24 cellular contexts compared by ENCODE assay signal in the genomic region with DNA sequence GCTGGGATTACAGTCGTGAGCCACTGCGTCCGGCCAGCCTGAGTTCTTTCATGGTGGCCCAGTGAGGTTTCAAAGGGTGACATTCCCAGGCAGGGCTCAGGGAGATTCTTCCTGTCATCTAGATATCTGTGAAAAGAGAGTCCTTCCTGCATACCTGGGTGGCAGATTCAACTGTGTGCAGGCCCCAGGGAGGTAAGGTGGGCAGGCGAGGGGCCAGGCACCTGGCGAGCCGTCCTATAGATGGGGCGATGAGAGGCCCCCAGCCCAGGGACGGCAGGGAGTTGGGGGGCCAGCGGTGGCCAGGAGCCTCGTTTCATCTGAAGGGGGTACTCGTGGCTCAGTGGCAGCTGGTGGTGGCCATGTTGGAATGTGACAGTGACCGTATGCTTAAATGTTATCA. TPM values are rescaled to one million over a fixed set of nuclear protein-coding genes. Genes with fewer than 3 reads are reported as not detected.
DNase-seq lines count a peak whose midpoint lies in the region; ATAC-seq, FAIRE-seq and TF ChIP-seq lines count a peak whose summit lies in the region.
"Had no signal": no experiment of that assay in that cellular context is flagged by ENCODE, and none has a peak within 500 bp of the region (broad histone marks: within the 10 kb centered on the region; RNA-seq: fewer than 3 reads in every experiment).

No MANE protein-coding gene starts in this region.

- H3K27me3 ChIP-seq in HepG2 (ENCODE audit: control insufficient read depth in 1 of 2, insufficient read depth in 2 of 2, low read length in 2 of 2) (no peaks in the 10 kb centered on the region), right lobe of liver (no peaks in the 10 kb centered on the region), spleen (replicated peaks in 1 of 7) (no peaks in the 10 kb centered on the region), WERI-Rb-1 (ENCODE audit: insufficient read depth, low read depth, severe bottlenecking) (no peaks in the 10 kb centered on the region)
- H3K27me3 ChIP-seq: BLaER1 treated with 17β-estradiol and CSF1 and Interleukin-3, amounts not matched to agents 10 nM and 100 nM had no signal

- TF ChIP-seq CTCF in HepG2 (CRISPR knock-in tag; IDR thresholded peaks at IDR 0.05) = no peak
- no peak for TF ChIP-seq CTCF in right lobe of liver (IDR thresholded peaks at IDR 0.05)
- no peak for TF ChIP-seq CTCF in spleen (IDR thresholded peaks at IDR 0.05 in 8 of 11, conservative IDR thresholded peaks at IDR 0.05 in 3 of 11)
- no peak for TF ChIP-seq CTCF in WERI-Rb-1 (IDR thresholded peaks at IDR 0.05; ENCODE audit: low read depth, low read length)

- TF ChIP-seq RAD21 in HepG2 (CRISPR knock-in tag; IDR thresholded peaks at IDR 0.05) = no peak

- no peak for ATAC-seq in activated T-cell treated with anti-CD3 and anti-CD28 coated beads, Interleukin-2, amount 50 U/mL, for 4 hours
- no peak for ATAC-seq in HepG2
- no peak for ATAC-seq in right lobe of liver

- POLR2A ChIA-PET in HepG2 (lab: Yijun Ruan, JAX) = no interaction called here

- no peak for FAIRE-seq in HepG2 (lab: Jason Lieb, UNC)
- FAIRE-seq: GM12891 had no signal

- no peak for TF ChIP-seq EP300 in HepG2 (IDR thresholded peaks at IDR 0.05; ENCODE audit: low read depth in 2 of 2, low read length in 2 of 2)
- no peak for TF ChIP-seq EP300 in HepG2 (CRISPR knock-in tag; IDR thresholded peaks at IDR 0.05; ENCODE audit: borderline replicate concordance)

- peaks cover 3% of the 10 kb centered on the region; the same call in 1 of the 2 replicates for H3K4me1 ChIP-seq in HepG2 (ENCODE audit: insufficient read depth, low read length)
- H3K4me1 ChIP-seq in right lobe of liver = no peaks in the 10 kb centered on the region
- peaks cover 0 to 4% (median 2%) of the 10 kb centered on the region in 6 donors for H3K4me1 ChIP-seq in spleen
- H3K4me1 ChIP-seq: Caco-2 had no signal

- H2AFZ ChIP-seq in HepG2 (ENCODE audit: low read length) = no peak overlapping the region

- H3K36me3 ChIP-seq in HepG2 (replicated peaks in 1 of 2; ENCODE audit: control insufficient read depth in 1 of 2, insufficient read depth in 2 of 2, low read length in 2 of 2) (peaks cover 9 to 42% of the 10 kb centered on the region in 2 experiments), right lobe of liver (peaks cover 0 to 15% (median 1%) of the 10 kb centered on the region in 4 donors), spleen (peaks cover 4 to 76% (median 54%) of the 10 kb centered on the region in 6 donors), WERI-Rb-1 (peaks cover 36% of the 10 kb centered on the region)

- CTCF ChIA-PET in HepG2 (lab: Yijun Ruan, JAX; ENCODE audit: low intra/inter-chr PET ratio, low total read pairs) = no interaction called here

- H3K9me3 ChIP-seq in HepG2 (ENCODE audit: low read length) = no peaks in the 10 kb centered on the region
- H3K9me3 ChIP-seq in right lobe of liver = no peaks in the 10 kb centered on the region
- H3K9me3 ChIP-seq in spleen = no peaks in the 10 kb centered on the region
- no peaks in the 10 kb centered on the region for H3K9me3 ChIP-seq in WERI-Rb-1 (ENCODE audit: severe bottlenecking)
- H3K9me3 ChIP-seq: BLaER1 treated with 17β-estradiol and CSF1 and Interleukin-3, amounts not matched to agents 10 nM and 100 nM; Caco-2 had no signal

- WGBS in HepG2 (ENCODE audit: low lambda C conversion rate) = 97% methylated on average over 12 of the region's 12 CpGs
- WGBS in right lobe of liver (ENCODE audit: insufficient coverage, low coverage, low lambda C conversion rate, missing lambda C conversion rate) = 96% methylated on average over 5 of the region's 12 CpGs
- 89 to 96% (median 94%) methylated on average over 10 to 12 of the region's 12 CpGs for WGBS in spleen, 5 donors

- no peak overlapping the region for H3K4me2 ChIP-seq in HepG2 (ENCODE audit: low read depth, low read length)
- H3K4me2 ChIP-seq: BLaER1 treated with 17β-estradiol and CSF1 and Interleukin-3, amounts not matched to agents 10 nM and 100 nM had no signal

- no TSS peak for BruUV-seq in HepG2 (replicated peaks; lab: Mats Ljungman, UMichigan)

- H3K79me2 ChIP-seq in HepG2 (ENCODE audit: insufficient read depth, low read length) = no peaks in the 10 kb centered on the region

- H3K27me3 Mint-ChIP-seq in activated T-cell treated with anti-CD3 and anti-CD28 coated beads, Interleukin-2, amount 50 U/mL, for 4 hours (ENCODE audit: low read depth) = no peaks in the 10 kb centered on the region
- H3K27me3 Mint-ChIP-seq: CD4-positive, alpha-beta memory T cell had no signal

- no peak overlapping the region for H3K27ac ChIP-seq in HepG2 (ENCODE audit: extremely low read length, insufficient read depth, low read length)
- H3K27ac ChIP-seq in right lobe of liver = no peak overlapping the region
- no peak overlapping the region for H3K27ac ChIP-seq in spleen
- H3K27ac ChIP-seq in WERI-Rb-1 = no peak overlapping the region
- H3K27ac ChIP-seq: 22Rv1; BLaER1 treated with 17β-estradiol and CSF1 and Interleukin-3, amounts not matched to agents 10 nM and 100 nM had no signal

- no peaks in the 10 kb centered on the region for H3K9me3 Mint-ChIP-seq in activated T-cell treated with anti-CD3 and anti-CD28 coated beads, Interleukin-2, amount 50 U/mL, for 4 hours
- H3K9me3 Mint-ChIP-seq: CD4-positive, alpha-beta memory T cell; H9; HFFc6 had no signal

- H3K36me3 Mint-ChIP-seq in activated T-cell treated with anti-CD3 and anti-CD28 coated beads, Interleukin-2, amount 50 U/mL, for 4 hours (ENCODE audit: insufficient read depth) = peaks cover 29% of the 10 kb centered on the region

- no peak overlapping the region for H3K4me3 Mint-ChIP-seq in activated T-cell treated with anti-CD3 and anti-CD28 coated beads, Interleukin-2, amount 50 U/mL, for 4 hours
- H3K4me3 Mint-ChIP-seq: CD4-positive, alpha-beta memory T cell; H9; HFFc6 had no signal

- no peak for TF ChIP-seq POLR2A in HepG2 (IDR thresholded peaks at IDR 0.05; ENCODE audit: insufficient read depth in 1 of 2, low read depth in 2 of 2, low read length in 2 of 2)
- no peak for TF ChIP-seq POLR2A in right lobe of liver (IDR thresholded peaks at IDR 0.05)
- TF ChIP-seq POLR2A in spleen (IDR thresholded peaks at IDR 0.05) = no peak

- no peak overlapping the region for H3K9ac ChIP-seq in HepG2 (ENCODE audit: insufficient read depth, low read depth, low read length)
- H3K9ac ChIP-seq: BLaER1 treated with 17β-estradiol and CSF1 and Interleukin-3, amounts not matched to agents 10 nM and 100 nM had no signal

- intact Hi-C loops in HepG2 (cut with micrococcal nuclease; ENCODE audit: unreplicated experiment) (no loop called here), right lobe of liver (cut with DNase I) (loop anchor here in 1 of 2 donors (10.0 kb wide), 1 partner anchor 88 kb away; no protein-coding TSS in a partner anchor), spleen (cut with DNase I; ENCODE audit: low total_unique reads) (no loop called here)

- H3K4me3 ChIP-seq in HepG2 (replicated peaks in 1 of 3; ENCODE audit: insufficient read depth in 1 of 3, low read depth in 2 of 3, low read length in 3 of 3) (no peak overlapping the region), right lobe of liver (no peak overlapping the region), spleen (no peak overlapping the region), WERI-Rb-1 (ENCODE audit: low read depth, low read length) (no peak overlapping the region)
- H3K4me3 ChIP-seq: BLaER1 treated with 17β-estradiol and CSF1 and Interleukin-3, amounts not matched to agents 10 nM and 100 nM had no signal

- H3K4me1 Mint-ChIP-seq in activated T-cell treated with anti-CD3 and anti-CD28 coated beads, Interleukin-2, amount 50 U/mL, for 4 hours (ENCODE audit: low read depth) = peaks cover 3% of the 10 kb centered on the region

- peak; percentile 7 for DNase-seq in activated T-cell treated with anti-CD3 and anti-CD28 coated beads, Interleukin-2, amount 50 U/mL, for 1 hour
- DNase-seq in activated T-cell treated with anti-CD3 and anti-CD28 coated beads, Interleukin-2, amount 50 U/mL, for 4 hours = no peak
- DNase-seq in HepG2 (ENCODE audit: low spot score) (no peak), right lobe of liver (no peak), spleen (peak; percentile 69), WERI-Rb-1 (no peak), SKM-1 treated with dmso at 0.1 percent for 144 hours (lab: John Stamatoyannopoulos, UW; ENCODE audit: unreplicated experiment) (no peak)
- no peak for DNase-seq in stimulated activated CD4-positive, alpha-beta T cell treated with anti-CD3 and anti-CD28 coated beads, Interleukin-2, amount 100 ng/mL, for 24 hours
- DNase-seq: CD4-positive, alpha-beta memory T cell; DMS 273 treated with DMSO at 0.1 percent for 48 hours; HFFc6; KBM-7; MM.1S; NCI-H1048; NCI-H1436; NCI-H1930; NCI-H2227 treated with DMSO at 0.1 percent for 48 hours; NCI-H510A; NK-92 treated with Interleukin-12 subunit alpha and Interleukin-12 subunit beta, amount 100 ng/mL, for 24 hours had no signal

- in situ Hi-C loops in HepG2 (cut with HindIII; ENCODE audit: extremely low pct_ligation_motif_present, low pct_unique_long_range_greater_than_20kb) = no loop called here

- no peaks in the 10 kb centered on the region for H4K20me1 ChIP-seq in HepG2 (ENCODE audit: insufficient read depth, low read length)

RNA-seq across cellular contexts. Expression of a gene that starts 7.1 kb away (rescaled TPM):
- 10 to 100 TPM; 53.3 to 57.2 (median 56.9) TPM for total RNA-seq in activated T-cell treated with anti-CD3 and anti-CD28 coated beads, Interleukin-2, amount 50 U/mL, for 4 hours
- total RNA-seq in HepG2 (2016; rRNA removed; fragmentation: Illumina TruSeq; extraction: Trizol) (5.0 and 8.4 TPM in 2 replicates), right lobe of liver (10 to 100 TPM; 10.9 to 16.3 (median 13.3) TPM), spleen (10 to 100 TPM; 41.1 to 70.2 (median 48.3) TPM)
- total RNA-seq in HepG2 (2016; cell fraction: cytosol; rRNA removed; fragmentation: Illumina TruSeq; extraction: Trizol; ENCODE audit: low read depth) = 4.7 TPM in 2 replicates
- total RNA-seq in HepG2 (2016; cell fraction: insoluble cytoplasmic fraction; rRNA removed; fragmentation: Illumina TruSeq; extraction: Trizol) = 3.7 and 7.0 TPM in 2 replicates
- 6.0 and 6.1 TPM in 2 replicates for total RNA-seq in HepG2 (2016; cell fraction: membrane; rRNA removed; fragmentation: Illumina TruSeq; extraction: Trizol)
- 13.3 and 16.0 TPM in 2 replicates for total RNA-seq in HepG2 (2016; cell fraction: nucleus; rRNA removed; fragmentation: Illumina TruSeq; extraction: Trizol)
- polyA plus RNA-seq in HepG2 (2011; rRNA removed) (4.2 and 4.9 TPM in 2 replicates), spleen (10 to 100 TPM; 11.8 to 20.8 (median 17.5) TPM)
- polyA plus RNA-seq in HepG2 (2011; cell fraction: cytosol; rRNA removed) = 2.4 and 3.4 TPM in 2 replicates
- polyA plus RNA-seq in HepG2 (2011; cell fraction: nucleus; rRNA removed) = 23.5 and 23.6 TPM in 2 replicates
- polyA plus RNA-seq in HepG2 (2012) = 16.1 and 16.9 TPM in 2 replicates
- 1.1 TPM in 2 replicates for polyA plus RNA-seq in HepG2 (2016; cell fraction: cytosol; fragmentation: Illumina TruSeq; extraction: Trizol; ENCODE audit: low read depth)
- polyA plus RNA-seq in HepG2 (2016; cell fraction: insoluble cytoplasmic fraction; fragmentation: Illumina TruSeq; extraction: Trizol; ENCODE audit: low read depth) = 11.0 and 15.9 TPM in 2 replicates
- 2.6 and 2.7 TPM in 2 replicates for polyA plus RNA-seq in HepG2 (2016; cell fraction: membrane; fragmentation: Illumina TruSeq; extraction: Trizol; ENCODE audit: low read depth)
- 43.2 and 47.1 TPM in 2 replicates for polyA plus RNA-seq in HepG2 (2016; cell fraction: nucleus; fragmentation: Illumina TruSeq; extraction: Trizol; ENCODE audit: insufficient read depth, low read depth)
- polyA minus RNA-seq in HepG2 (2011; rRNA and poly(A)+ RNA removed; ENCODE audit: low replicate concordance) = 7.5 and 11.1 TPM in 2 replicates
- polyA minus RNA-seq in HepG2 (2011; cell fraction: cytosol; rRNA and poly(A)+ RNA removed) = 7.5 and 8.3 TPM in 2 replicates
- polyA minus RNA-seq in HepG2 (2011; cell fraction: nucleus; rRNA and poly(A)+ RNA removed) = 16.2 and 18.8 TPM in 2 replicates

RNA-seq across cellular contexts. Expression of a gene that starts 13.6 kb away (rescaled TPM):
- 100 to 1,000 TPM; 132 to 157 (median 155) TPM for total RNA-seq in activated T-cell treated with anti-CD3 and anti-CD28 coated beads, Interleukin-2, amount 50 U/mL, for 4 hours
- 23.5 and 24.7 TPM in 2 replicates for total RNA-seq in HepG2 (2016; rRNA removed; fragmentation: Illumina TruSeq; extraction: Trizol)
- 6.6 and 7.1 TPM in 2 replicates for total RNA-seq in HepG2 (2016; cell fraction: cytosol; rRNA removed; fragmentation: Illumina TruSeq; extraction: Trizol; ENCODE audit: low read depth)
- 21.9 and 25.6 TPM in 2 replicates for total RNA-seq in HepG2 (2016; cell fraction: insoluble cytoplasmic fraction; rRNA removed; fragmentation: Illumina TruSeq; extraction: Trizol)
- total RNA-seq in HepG2 (2016; cell fraction: membrane; rRNA removed; fragmentation: Illumina TruSeq; extraction: Trizol) = 11.7 and 15.8 TPM in 2 replicates
- total RNA-seq in HepG2 (2016; cell fraction: nucleus; rRNA removed; fragmentation: Illumina TruSeq; extraction: Trizol) = 22.3 and 22.5 TPM in 2 replicates
- polyA plus RNA-seq in HepG2 (2011; rRNA removed) = 19.2 and 28.3 TPM in 2 replicates
- 18.9 and 22.1 TPM in 2 replicates for polyA plus RNA-seq in HepG2 (2011; cell fraction: cytosol; rRNA removed)
- 51.5 and 61.7 TPM in 2 replicates for polyA plus RNA-seq in HepG2 (2011; cell fraction: nucleus; rRNA removed)
- 16.6 and 23.7 TPM in 2 replicates for polyA plus RNA-seq in HepG2 (2012)
- 6.6 and 8.0 TPM in 2 replicates for polyA plus RNA-seq in HepG2 (2016; cell fraction: cytosol; fragmentation: Illumina TruSeq; extraction: Trizol; ENCODE audit: low read depth)
- 37.8 and 38.4 TPM in 2 replicates for polyA plus RNA-seq in HepG2 (2016; cell fraction: insoluble cytoplasmic fraction; fragmentation: Illumina TruSeq; extraction: Trizol; ENCODE audit: low read depth)
- polyA plus RNA-seq in HepG2 (2016; cell fraction: membrane; fragmentation: Illumina TruSeq; extraction: Trizol; ENCODE audit: low read depth) = 14.2 and 18.7 TPM in 2 replicates
- 70.5 and 72.7 TPM in 2 replicates for polyA plus RNA-seq in HepG2 (2016; cell fraction: nucleus; fragmentation: Illumina TruSeq; extraction: Trizol; ENCODE audit: insufficient read depth, low read depth)
- 26.1 and 71.1 TPM in 2 replicates for polyA minus RNA-seq in HepG2 (2011; rRNA and poly(A)+ RNA removed; ENCODE audit: low replicate concordance)
- 10.4 and 12.3 TPM in 2 replicates for polyA minus RNA-seq in HepG2 (2011; cell fraction: cytosol; rRNA and poly(A)+ RNA removed)
- polyA minus RNA-seq in HepG2 (2011; cell fraction: nucleus; rRNA and poly(A)+ RNA removed) = 31.2 and 34.2 TPM in 2 replicates
- 10 to 100 TPM; 14.7 to 23.1 (median 17.7) TPM for total RNA-seq in right lobe of liver
- total RNA-seq in spleen = 10 to 100 TPM; 16.0 to 42.7 (median 23.3) TPM
- polyA plus RNA-seq in spleen = 10 to 100 TPM; 30.0 to 46.5 (median 41.3) TPM

RNA-seq across cellular contexts. Expression of a gene that starts 48.2 kb away (rescaled TPM):
- 10 to 100 TPM; 16.3 to 17.9 (median 16.7) TPM for total RNA-seq in activated T-cell treated with anti-CD3 and anti-CD28 coated beads, Interleukin-2, amount 50 U/mL, for 4 hours
- total RNA-seq in HepG2 (2016; rRNA removed; fragmentation: Illumina TruSeq; extraction: Trizol) = 1.7 and 2.8 TPM in 2 replicates
- total RNA-seq in HepG2 (2016; cell fraction: cytosol; rRNA removed; fragmentation: Illumina TruSeq; extraction: Trizol; ENCODE audit: low read depth) = 1.9 and 2.4 TPM in 2 replicates
- total RNA-seq in HepG2 (2016; cell fraction: insoluble cytoplasmic fraction; rRNA removed; fragmentation: Illumina TruSeq; extraction: Trizol) = 1.6 and 3.3 TPM in 2 replicates
- total RNA-seq in HepG2 (2016; cell fraction: membrane; rRNA removed; fragmentation: Illumina TruSeq; extraction: Trizol) = 1.7 and 2.8 TPM in 2 replicates
- total RNA-seq in HepG2 (2016; cell fraction: nucleus; rRNA removed; fragmentation: Illumina TruSeq; extraction: Trizol) = 4.9 and 6.0 TPM in 2 replicates
- polyA plus RNA-seq in HepG2 (2011; rRNA removed) = 10.1 and 13.9 TPM in 2 replicates
- polyA plus RNA-seq in HepG2 (2011; cell fraction: cytosol; rRNA removed) = 2.2 and 3.2 TPM in 2 replicates
- 132 and 157 TPM in 2 replicates for polyA plus RNA-seq in HepG2 (2011; cell fraction: nucleus; rRNA removed)
- 16.0 and 35.4 TPM in 2 replicates for polyA plus RNA-seq in HepG2 (2012)
- polyA plus RNA-seq in HepG2 (2016; cell fraction: cytosol; fragmentation: Illumina TruSeq; extraction: Trizol; ENCODE audit: low read depth) = 0.21 and 0.24 TPM in 2 replicates
- 3.6 and 5.0 TPM in 2 replicates for polyA plus RNA-seq in HepG2 (2016; cell fraction: insoluble cytoplasmic fraction; fragmentation: Illumina TruSeq; extraction: Trizol; ENCODE audit: low read depth)
- polyA plus RNA-seq in HepG2 (2016; cell fraction: membrane; fragmentation: Illumina TruSeq; extraction: Trizol; ENCODE audit: low read depth) = 0.60 and 0.72 TPM in 2 replicates
- polyA plus RNA-seq in HepG2 (2016; cell fraction: nucleus; fragmentation: Illumina TruSeq; extraction: Trizol; ENCODE audit: insufficient read depth, low read depth) = 27.6 and 31.1 TPM in 2 replicates
- 11.3 and 13.5 TPM in 2 replicates for polyA minus RNA-seq in HepG2 (2011; rRNA and poly(A)+ RNA removed; ENCODE audit: low replicate concordance)
- polyA minus RNA-seq in HepG2 (2011; cell fraction: cytosol; rRNA and poly(A)+ RNA removed) = 7.8 and 10.2 TPM in 2 replicates
- polyA minus RNA-seq in HepG2 (2011; cell fraction: nucleus; rRNA and poly(A)+ RNA removed) = 15.5 and 17.8 TPM in 2 replicates
- 10 to 100 TPM; 14.5 to 39.0 (median 20.5) TPM for total RNA-seq in right lobe of liver
- total RNA-seq in spleen = 10 to 100 TPM; 30.2 to 60.7 (median 55.0) TPM
- polyA plus RNA-seq in spleen = 10 to 100 TPM in 2 of 3 donors, 1 to 10 TPM in 1; 9.9 to 35.1 (median 25.3) TPM

Comparison
In these comparisons a context has a peak if more than half of its experiments do, and no peak if none do; other contexts are left out.
1. DNase-seq: peak in activated T-cell treated with anti-CD3 and anti-CD28 coated beads, Interleukin-2, amount 50 U/mL, for 1 hour (single experiment) and spleen (single experiment); none in activated T-cell treated with anti-CD3 and anti-CD28 coated beads, Interleukin-2, amount 50 U/mL, for 4 hours (single experiment), HepG2 (single experiment), right lobe of liver (0 of 3), WERI-Rb-1 (single experiment), SKM-1 treated with dmso at 0.1 percent for 144 hours (single experiment) and stimulated activated CD4-positive, alpha-beta T cell treated with anti-CD3 and anti-CD28 coated beads, Interleukin-2, amount 100 ng/mL, for 24 hours (0 of 2).